In the genomic region with DNA sequence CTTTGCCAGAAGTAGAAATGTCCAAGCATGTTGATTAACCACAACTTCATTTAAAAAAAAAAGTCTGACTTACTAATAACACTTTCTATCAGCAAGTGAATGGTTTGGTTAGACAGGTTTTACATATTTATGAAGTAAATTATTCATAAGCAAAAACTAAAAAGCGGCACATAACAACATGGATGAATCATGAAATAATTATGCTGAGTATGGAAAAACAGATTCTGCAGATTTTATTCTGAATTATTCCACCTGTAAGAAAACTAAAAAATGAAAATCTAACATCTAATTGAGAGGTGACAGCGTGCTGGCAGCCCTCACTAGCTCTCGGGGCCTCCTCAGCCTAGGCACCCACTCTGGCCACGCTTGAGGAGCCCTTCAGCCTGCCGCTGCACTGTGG, we compare ENCODE assay signal across 32 cellular contexts.
"Had no signal": no experiment of that assay in that cellular context is flagged by ENCODE, and none has a peak within 500 bp of the region (broad histone marks: within the 10 kb centered on the region; RNA-seq: fewer than 3 reads in every experiment).

No MANE protein-coding gene starts in this region.

- H3K27ac ChIP-seq: adrenal gland, body of pancreas, cardiac muscle cell, colonic mucosa had no signal

- H3K4me3 Mint-ChIP-seq: activated CD4-positive, alpha-beta memory T cell treated with anti-CD3 and anti-CD28 coated beads for 36 hours; activated CD4-positive, alpha-beta T cell treated with anti-CD3 and anti-CD28 coated beads for 36 hours; activated CD4-positive, alpha-beta T cell treated with anti-CD3 and anti-CD28 coated beads, Interleukin-2, amount 10 ng/mL, durations not matched to agents 24 days and 14 days; activated CD8-positive, alpha-beta memory T cell treated with anti-CD3 and anti-CD28 coated beads, Interleukin-2, amount 10 ng/mL, durations not matched to agents 7 days and 5 days; activated CD8-positive, alpha-beta T cell treated with anti-CD3 and anti-CD28 coated beads, Interleukin-2, amount 10 ng/mL, durations not matched to agents 7 days and 5 days; activated naive CD4-positive, alpha-beta T cell treated with anti-CD3 and anti-CD28 coated beads for 36 hours; activated naive CD4-positive, alpha-beta T cell treated with anti-CD3 and anti-CD28 coated beads, Interleukin-2, amount 50 U/mL, for 24 hours; activated naive CD8-positive, alpha-beta T cell treated with anti-CD3 and anti-CD28 coated beads for 36 hours; activated naive CD8-positive, alpha-beta T cell treated with anti-CD3 and anti-CD28 coated beads, Interleukin-2, amount 50 U/mL, for 24 hours; activated T-helper 1 cell treated with anti-CD3 and anti-CD28 coated beads, Interleukin-12 subunit alpha, Interleukin-12 subunit beta, Interleukin-2, Interleukin-4 antibody, amounts not matched to agents 30 ng/mL and 10 ng/mL and 1 ng/mL, durations not matched to agents 14 hours and 24 hours and 36 hours; T-helper 17 cell; T-helper 2 cell treated with Interferon-gamma antibody and Interleukin-4, amounts not matched to agents 5 μg/mL and 100 μg/mL, for 36 hours had no signal

- H3K4me1 Mint-ChIP-seq: activated CD4-positive, alpha-beta T cell treated with anti-CD3 and anti-CD28 coated beads for 36 hours; activated CD4-positive, alpha-beta T cell treated with anti-CD3 and anti-CD28 coated beads, Interleukin-2, amount 10 ng/mL, durations not matched to agents 24 days and 14 days; activated CD8-positive, alpha-beta memory T cell treated with anti-CD3 and anti-CD28 coated beads, Interleukin-2, amount 10 ng/mL, durations not matched to agents 7 days and 5 days; activated naive CD4-positive, alpha-beta T cell treated with anti-CD3 and anti-CD28 coated beads, Interleukin-2, amount 50 U/mL, for 24 hours; activated naive CD8-positive, alpha-beta T cell treated with anti-CD3 and anti-CD28 coated beads for 36 hours; activated naive CD8-positive, alpha-beta T cell treated with anti-CD3 and anti-CD28 coated beads, Interleukin-2, amount 50 U/mL, for 24 hours; T-helper 17 cell had no signal

- ATAC-seq: activated CD4-positive, alpha-beta T cell treated with anti-CD3 and anti-CD28 coated beads for 36 hours; activated CD8-positive, alpha-beta memory T cell treated with anti-CD3 and anti-CD28 coated beads, Interleukin-2, amount 10 ng/mL, durations not matched to agents 7 days and 5 days; activated CD8-positive, alpha-beta T cell treated with anti-CD3 and anti-CD28 coated beads, Interleukin-2, amount 10 ng/mL, durations not matched to agents 7 days and 5 days; activated naive CD8-positive, alpha-beta T cell treated with anti-CD3 and anti-CD28 coated beads, Interleukin-2, amount 50 U/mL, for 24 hours; body of pancreas; esophagus mucosa; T-helper 17 cell had no signal

- H3K27me3 ChIP-seq: adrenal gland, body of pancreas, cardiac muscle cell, colonic mucosa had no signal

- DNase-seq: activated CD4-positive, alpha-beta memory T cell treated with anti-CD3 and anti-CD28 coated beads for 36 hours; activated CD4-positive, alpha-beta T cell treated with anti-CD3 and anti-CD28 coated beads for 36 hours; activated CD4-positive, alpha-beta T cell treated with anti-CD3 and anti-CD28 coated beads, Interleukin-2, amount 10 ng/mL, durations not matched to agents 24 days and 14 days; activated CD4-positive, CD25-positive, alpha-beta regulatory T cell; activated CD4-positive, CD25-positive, alpha-beta regulatory T cell treated with anti-CD3 and anti-CD28 coated beads, Interleukin-2, amount 50 U/mL, for 72 hours; activated CD8-positive, alpha-beta memory T cell treated with anti-CD3 and anti-CD28 coated beads, Interleukin-2, amount 10 ng/mL, durations not matched to agents 7 days and 5 days; activated CD8-positive, alpha-beta memory T cell treated with anti-CD3 and anti-CD28 coated beads, Interleukin-2, amount 50 U/mL, for 4 hours; activated CD8-positive, alpha-beta T cell treated with anti-CD3 and anti-CD28 coated beads, Interleukin-2, amount 10 ng/mL, durations not matched to agents 7 days and 5 days; activated effector memory CD4-positive, alpha-beta T cell treated with anti-CD3 and anti-CD28 coated beads, Interleukin-2, amount 50 U/mL, for 16 hours; activated naive CD4-positive, alpha-beta T cell treated with anti-CD3 and anti-CD28 coated beads for 36 hours; activated naive CD8-positive, alpha-beta T cell treated with anti-CD3 and anti-CD28 coated beads for 36 hours; activated naive CD8-positive, alpha-beta T cell treated with anti-CD3 and anti-CD28 coated beads, Interleukin-2, amount 50 U/mL, for 24 hours; activated T-cell treated with anti-CD3 and anti-CD28 coated beads, Interleukin-2, amount 50 U/mL, for 1 hour; activated T-cell treated with anti-CD3 and anti-CD28 coated beads, Interleukin-2, amount 50 U/mL, for 48 hours; adrenal gland; amygdala; aorta; body of pancreas; central memory CD4-positive, alpha-beta T cell; cerebellar nuclear complex; colonic mucosa; effector CD8-positive, alpha-beta T cell; foreskin fibroblast; head of caudate nucleus; T-helper 17 cell; T1000 had no signal

- H3K27me3 Mint-ChIP-seq: activated CD4-positive, alpha-beta memory T cell treated with anti-CD3 and anti-CD28 coated beads for 36 hours; activated CD4-positive, alpha-beta T cell treated with anti-CD3 and anti-CD28 coated beads for 36 hours; activated CD4-positive, alpha-beta T cell treated with anti-CD3 and anti-CD28 coated beads, Interleukin-2, amount 10 ng/mL, durations not matched to agents 24 days and 14 days; activated CD8-positive, alpha-beta memory T cell treated with anti-CD3 and anti-CD28 coated beads, Interleukin-2, amount 10 ng/mL, durations not matched to agents 7 days and 5 days; activated naive CD4-positive, alpha-beta T cell treated with anti-CD3 and anti-CD28 coated beads, Interleukin-2, amount 50 U/mL, for 24 hours; activated naive CD8-positive, alpha-beta T cell treated with anti-CD3 and anti-CD28 coated beads for 36 hours; activated naive CD8-positive, alpha-beta T cell treated with anti-CD3 and anti-CD28 coated beads, Interleukin-2, amount 50 U/mL, for 24 hours; T-helper 17 cell had no signal

- H3K27ac Mint-ChIP-seq: activated CD4-positive, alpha-beta memory T cell treated with anti-CD3 and anti-CD28 coated beads for 36 hours; activated CD4-positive, alpha-beta T cell treated with anti-CD3 and anti-CD28 coated beads for 36 hours; activated CD4-positive, alpha-beta T cell treated with anti-CD3 and anti-CD28 coated beads, Interleukin-2, amount 10 ng/mL, durations not matched to agents 24 days and 14 days; activated CD8-positive, alpha-beta memory T cell treated with anti-CD3 and anti-CD28 coated beads, Interleukin-2, amount 10 ng/mL, durations not matched to agents 7 days and 5 days; activated CD8-positive, alpha-beta T cell treated with anti-CD3 and anti-CD28 coated beads, Interleukin-2, amount 10 ng/mL, durations not matched to agents 7 days and 5 days; activated naive CD4-positive, alpha-beta T cell treated with anti-CD3 and anti-CD28 coated beads for 36 hours; activated naive CD4-positive, alpha-beta T cell treated with anti-CD3 and anti-CD28 coated beads, Interleukin-2, amount 50 U/mL, for 24 hours; activated naive CD8-positive, alpha-beta T cell treated with anti-CD3 and anti-CD28 coated beads for 36 hours; activated naive CD8-positive, alpha-beta T cell treated with anti-CD3 and anti-CD28 coated beads, Interleukin-2, amount 50 U/mL, for 24 hours; activated T-helper 1 cell treated with anti-CD3 and anti-CD28 coated beads, Interleukin-12 subunit alpha, Interleukin-12 subunit beta, Interleukin-2, Interleukin-4 antibody, amounts not matched to agents 30 ng/mL and 10 ng/mL and 1 ng/mL, durations not matched to agents 14 hours and 24 hours and 36 hours; activated T-helper 2 cell treated with anti-CD3 and anti-CD28 coated beads, Interferon-gamma antibody, Interleukin-2, Interleukin-4, amounts not matched to agents 10 μg/mL and 5 μg/mL and 100 μg/mL, durations not matched to agents 14 hours and 24 hours and 36 hours; T-helper 17 cell; T-helper 2 cell treated with Interferon-gamma antibody and Interleukin-4, amounts not matched to agents 5 μg/mL and 100 μg/mL, for 36 hours had no signal

- H3K36me3 Mint-ChIP-seq: activated CD4-positive, alpha-beta memory T cell treated with anti-CD3 and anti-CD28 coated beads for 36 hours; activated CD8-positive, alpha-beta memory T cell treated with anti-CD3 and anti-CD28 coated beads, Interleukin-2, amount 10 ng/mL, durations not matched to agents 7 days and 5 days; activated naive CD4-positive, alpha-beta T cell treated with anti-CD3 and anti-CD28 coated beads, Interleukin-2, amount 50 U/mL, for 24 hours; activated naive CD8-positive, alpha-beta T cell treated with anti-CD3 and anti-CD28 coated beads for 36 hours had no signal

- H3K4me1 ChIP-seq: adrenal gland, body of pancreas, colonic mucosa had no signal

- H3K9me3 ChIP-seq: adrenal gland, body of pancreas, colonic mucosa had no signal

- H3K4me3 ChIP-seq: adrenal gland, body of pancreas, cardiac muscle cell, colonic mucosa had no signal

- H3K36me3 ChIP-seq: adrenal gland, cardiac muscle cell, colonic mucosa had no signal
